1 cellular context compared by ENCODE assay signal in the genomic region with DNA sequence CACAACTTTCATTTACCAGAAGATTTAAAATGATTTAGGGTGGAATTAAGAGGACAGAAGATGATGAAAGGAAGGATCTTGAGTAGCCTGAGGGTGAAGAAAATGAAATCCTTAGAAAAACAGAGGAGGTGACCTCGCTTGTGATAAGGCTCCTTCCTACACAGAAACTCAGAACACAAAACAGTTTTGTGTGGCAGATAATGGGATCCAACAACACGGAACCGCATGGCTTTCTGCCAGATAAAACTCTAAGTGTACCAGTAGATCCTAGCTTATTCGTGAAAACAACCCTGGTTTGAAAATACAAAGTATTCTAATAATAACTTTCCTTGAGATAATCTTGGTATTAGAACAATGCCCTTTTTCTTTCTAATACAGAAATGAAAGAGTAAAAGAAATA.
TF ChIP-seq lines count a peak whose summit lies in the region.

No MANE protein-coding gene starts in this region.

TF ChIP-seq in K562, 482 proteins besides CTCF, POLR2A, EP300 and RAD21 (continued from another document and continues in another):
- TF ChIP-seq, protein P1, sequence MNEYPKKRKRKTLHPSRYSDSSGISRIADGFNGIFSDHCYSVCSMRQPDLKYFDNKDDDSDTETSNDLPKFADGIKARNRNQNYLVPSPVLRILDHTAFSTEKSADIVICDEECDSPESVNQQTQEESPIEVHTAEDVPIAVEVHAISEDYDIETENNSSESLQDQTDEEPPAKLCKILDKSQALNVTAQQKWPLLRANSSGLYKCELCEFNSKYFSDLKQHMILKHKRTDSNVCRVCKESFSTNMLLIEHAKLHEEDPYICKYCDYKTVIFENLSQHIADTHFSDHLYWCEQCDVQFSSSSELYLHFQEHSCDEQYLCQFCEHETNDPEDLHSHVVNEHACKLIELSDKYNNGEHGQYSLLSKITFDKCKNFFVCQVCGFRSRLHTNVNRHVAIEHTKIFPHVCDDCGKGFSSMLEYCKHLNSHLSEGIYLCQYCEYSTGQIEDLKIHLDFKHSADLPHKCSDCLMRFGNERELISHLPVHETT (CRISPR knock-in tag; conservative IDR thresholded peaks at IDR 0.05 in 1 of 2, IDR thresholded peaks at IDR 0.05 in 1 of 2) = no peak
- TF ChIP-seq, protein P2, sequence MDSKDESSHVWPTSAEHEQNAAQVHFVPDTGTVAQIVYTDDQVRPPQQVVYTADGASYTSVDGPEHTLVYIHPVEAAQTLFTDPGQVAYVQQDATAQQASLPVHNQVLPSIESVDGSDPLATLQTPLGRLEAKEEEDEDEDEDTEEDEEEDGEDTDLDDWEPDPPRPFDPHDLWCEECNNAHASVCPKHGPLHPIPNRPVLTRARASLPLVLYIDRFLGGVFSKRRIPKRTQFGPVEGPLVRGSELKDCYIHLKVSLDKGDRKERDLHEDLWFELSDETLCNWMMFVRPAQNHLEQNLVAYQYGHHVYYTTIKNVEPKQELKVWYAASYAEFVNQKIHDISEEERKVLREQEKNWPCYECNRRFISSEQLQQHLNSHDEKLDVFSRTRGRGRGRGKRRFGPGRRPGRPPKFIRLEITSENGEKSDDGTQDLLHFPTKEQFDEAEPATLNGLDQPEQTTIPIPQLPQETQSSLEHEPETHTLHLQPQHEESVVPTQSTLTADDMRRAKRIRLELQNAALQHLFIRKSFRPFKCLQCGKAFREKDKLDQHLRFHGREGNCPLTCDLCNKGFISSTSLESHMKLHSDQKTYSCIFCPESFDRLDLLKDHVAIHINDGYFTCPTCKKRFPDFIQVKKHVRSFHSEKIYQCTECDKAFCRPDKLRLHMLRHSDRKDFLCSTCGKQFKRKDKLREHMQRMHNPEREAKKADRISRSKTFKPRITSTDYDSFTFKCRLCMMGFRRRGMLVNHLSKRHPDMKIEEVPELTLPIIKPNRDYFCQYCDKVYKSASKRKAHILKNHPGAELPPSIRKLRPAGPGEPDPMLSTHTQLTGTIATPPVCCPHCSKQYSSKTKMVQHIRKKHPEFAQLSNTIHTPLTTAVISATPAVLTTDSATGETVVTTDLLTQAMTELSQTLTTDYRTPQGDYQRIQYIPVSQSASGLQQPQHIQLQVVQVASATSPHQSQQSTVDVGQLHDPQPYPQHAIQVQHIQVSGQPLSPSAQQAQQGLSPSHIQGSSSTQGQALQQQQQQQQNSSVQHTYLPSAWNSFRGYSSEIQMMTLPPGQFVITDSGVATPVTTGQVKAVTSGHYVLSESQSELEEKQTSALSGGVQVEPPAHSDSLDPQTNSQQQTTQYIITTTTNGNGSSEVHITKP (IDR thresholded peaks at IDR 0.05; ENCODE audit: partially characterized antibody) = no peak
- TF ChIP-seq ZNF165 (CRISPR knock-in tag; IDR thresholded peaks at IDR 0.05; ENCODE audit: borderline replicate concordance) = no peak
- no peak for TF ChIP-seq SMAD3 (CRISPR knock-in tag; conservative IDR thresholded peaks at IDR 0.05)
- no peak for TF ChIP-seq HSF4 (CRISPR knock-in tag; IDR thresholded peaks at IDR 0.05; ENCODE audit: borderline replicate concordance)
- TF ChIP-seq COPS2 (conservative IDR thresholded peaks at IDR 0.05) = no peak
- no peak for TF ChIP-seq GTF2F1 (IDR thresholded peaks at IDR 0.05; ENCODE audit: low read depth, low read length)
- TF ChIP-seq ARID2 (IDR thresholded peaks at IDR 0.05) = no peak
- peak; percentile 53; the same call in 1 of the 2 replicates for TF ChIP-seq DPF2 (IDR thresholded peaks at IDR 0.05)
- TF ChIP-seq EP400 (IDR thresholded peaks at IDR 0.05) = peak; percentile 29
- TF ChIP-seq FOXJ3 (CRISPR knock-in tag; IDR thresholded peaks at IDR 0.05) = no peak
- TF ChIP-seq TAL1 (IDR thresholded peaks at IDR 0.05) = peak; percentile 22; the same call in 1 of the 2 replicates
- 0 out of 4 replicates have a peak, but pooled peaks of 1 of the 2 experiments have one; percentile 18 for TF ChIP-seq TRIM24 (IDR thresholded peaks at IDR 0.05)
- TF ChIP-seq, protein P3, sequence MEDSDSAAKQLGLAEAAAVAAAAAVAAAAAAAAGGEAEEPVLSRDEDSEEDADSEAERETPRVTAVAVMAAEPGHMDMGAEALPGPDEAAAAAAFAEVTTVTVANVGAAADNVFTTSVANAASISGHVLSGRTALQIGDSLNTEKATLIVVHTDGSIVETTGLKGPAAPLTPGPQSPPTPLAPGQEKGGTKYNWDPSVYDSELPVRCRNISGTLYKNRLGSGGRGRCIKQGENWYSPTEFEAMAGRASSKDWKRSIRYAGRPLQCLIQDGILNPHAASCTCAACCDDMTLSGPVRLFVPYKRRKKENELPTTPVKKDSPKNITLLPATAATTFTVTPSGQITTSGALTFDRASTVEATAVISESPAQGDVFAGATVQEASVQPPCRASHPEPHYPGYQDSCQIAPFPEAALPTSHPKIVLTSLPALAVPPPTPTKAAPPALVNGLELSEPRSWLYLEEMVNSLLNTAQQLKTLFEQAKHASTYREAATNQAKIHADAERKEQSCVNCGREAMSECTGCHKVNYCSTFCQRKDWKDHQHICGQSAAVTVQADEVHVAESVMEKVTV (CRISPR knock-in tag; IDR thresholded peaks at IDR 0.05) = no peak
- no peak for TF ChIP-seq MAFF (IDR thresholded peaks at IDR 0.05; ENCODE audit: low read length)
- TF ChIP-seq TCF3 (CRISPR knock-in tag; IDR thresholded peaks at IDR 0.05) = 0 out of 2 replicates have a peak, but pooled peaks have one; percentile 19
- no peak for TF ChIP-seq ZNF407 (IDR thresholded peaks at IDR 0.05; ENCODE audit: low read depth)
- TF ChIP-seq SOX6 (IDR thresholded peaks at IDR 0.05) = peak; percentile 74
- TF ChIP-seq NFIX (CRISPR knock-in tag; IDR thresholded peaks at IDR 0.05; ENCODE audit: low read depth) = no peak
- no peak for TF ChIP-seq ZNF347 (CRISPR knock-in tag; IDR thresholded peaks at IDR 0.05; ENCODE audit: low read depth)
- 0 out of 2 replicates have a peak, but pooled peaks have one; percentile 43 for TF ChIP-seq LEF1 (IDR thresholded peaks at IDR 0.05)
- no peak for TF ChIP-seq ZNF77 (CRISPR knock-in tag; IDR thresholded peaks at IDR 0.05)
- 0 out of 2 replicates have a peak, but pooled peaks have one; percentile 49 for TF ChIP-seq GATAD2B (IDR thresholded peaks at IDR 0.05; ENCODE audit: borderline replicate concordance)
- no peak for TF ChIP-seq ZNF239 (CRISPR knock-in tag; IDR thresholded peaks at IDR 0.05)
- TF ChIP-seq SMAD1 (IDR thresholded peaks at IDR 0.05; ENCODE audit: low read depth, low read length, partially characterized antibody) = no peak
- no peak for TF ChIP-seq MEIS2 (IDR thresholded peaks at IDR 0.05; ENCODE audit: partially characterized antibody)
- TF ChIP-seq KDM1A (IDR thresholded peaks at IDR 0.05) = peak; percentile 34 to 37; a peak in 2 of 4 replicates
- TF ChIP-seq RNF2 (IDR thresholded peaks at IDR 0.05) = no peak
- 0 out of 2 replicates have a peak, but pooled peaks have one; percentile 36 for TF ChIP-seq NCOR1 (IDR thresholded peaks at IDR 0.05)
- no peak for TF ChIP-seq GMEB1 (CRISPR knock-in tag; IDR thresholded peaks at IDR 0.05)
- TF ChIP-seq ZFP30 (CRISPR knock-in tag; IDR thresholded peaks at IDR 0.05; ENCODE audit: borderline replicate concordance) = no peak
- peak; percentile 47 for TF ChIP-seq SMARCA4 (IDR thresholded peaks at IDR 0.05)
- no peak for TF ChIP-seq EGR1 (conservative IDR thresholded peaks at IDR 0.05)
- TF ChIP-seq GABPB2 (CRISPR knock-in tag; conservative IDR thresholded peaks at IDR 0.05) = no peak
- TF ChIP-seq ZFPM2 (CRISPR knock-in tag; IDR thresholded peaks at IDR 0.05) = no peak
- TF ChIP-seq SPI1 (IDR thresholded peaks at IDR 0.05; ENCODE audit: borderline replicate concordance, low read depth, low read length) = no peak
- TF ChIP-seq CHAMP1 (IDR thresholded peaks at IDR 0.05) = peak; percentile 43; the same call in 1 of the 2 replicates
- TF ChIP-seq JUND (IDR thresholded peaks at IDR 0.05; ENCODE audit: borderline replicate concordance, low read depth, low read length) = peak; percentile 18; the same call in 1 of the 2 replicates
- TF ChIP-seq JUND (tag; IDR thresholded peaks at IDR 0.05; ENCODE audit: borderline replicate concordance, low read depth, low read length) = no peak; the same call in 2 of the 3 replicates
- peak; percentile 92 for TF ChIP-seq NFIC (IDR thresholded peaks at IDR 0.05)
- no peak for TF ChIP-seq ZNF431 (CRISPR knock-in tag; IDR thresholded peaks at IDR 0.05)
- no peak for TF ChIP-seq U2AF1 (optimal IDR thresholded peaks at IDR 0.05; ENCODE audit: low read depth, low read length)
- TF ChIP-seq CBFA2T3 (IDR thresholded peaks at IDR 0.05) = peak; percentile 63
